In genomic region chr2:7655629-7656028, GRCh38 we compare ENCODE assay signal across 27 cellular contexts.
"Had no signal": no experiment of that assay in that cellular context is flagged by ENCODE, and none has a peak within 500 bp of the region (broad histone marks: within the 10 kb centered on the region; RNA-seq: fewer than 3 reads in every experiment).

No MANE protein-coding gene starts in this region.

- ATAC-seq: activated CD4-positive, alpha-beta T cell treated with anti-CD3 and anti-CD28 coated beads for 36 hours; activated naive CD4-positive, alpha-beta T cell treated with anti-CD3 and anti-CD28 coated beads, Interleukin-2, amount 50 U/mL, for 72 hours; activated T-cell treated with anti-CD3 and anti-CD28 coated beads, Interleukin-2, amount 50 U/mL, for 72 hours; gastroesophageal sphincter; heart right ventricle; T-cell had no signal

- DNase-seq: activated CD4-positive, alpha-beta memory T cell treated with anti-CD3 and anti-CD28 coated beads for 36 hours; activated CD4-positive, alpha-beta T cell treated with anti-CD3 and anti-CD28 coated beads for 36 hours; activated CD4-positive, alpha-beta T cell treated with anti-CD3 and anti-CD28 coated beads, Interleukin-2, amount 10 ng/mL, durations not matched to agents 24 days and 14 days; activated CD4-positive, CD25-positive, alpha-beta regulatory T cell; activated CD4-positive, CD25-positive, alpha-beta regulatory T cell treated with anti-CD3 and anti-CD28 coated beads, Interleukin-2, amount 50 U/mL, for 72 hours; activated CD8-positive, alpha-beta memory T cell treated with anti-CD3 and anti-CD28 coated beads, Interleukin-2, amount 50 U/mL, for 48 hours; activated gamma-delta T cell; activated naive CD4-positive, alpha-beta T cell; activated naive CD4-positive, alpha-beta T cell treated with anti-CD3 and anti-CD28 coated beads, Interleukin-2, amount 10 ng/mL, durations not matched to agents 7 days and 5 days; activated naive CD8-positive, alpha-beta T cell treated with anti-CD3 and anti-CD28 coated beads, Interleukin-2, amount 10 ng/mL, durations not matched to agents 7 days and 5 days; activated T-cell treated with anti-CD3 and anti-CD28 coated beads for 4 hours; activated T-cell treated with anti-CD3 and anti-CD28 coated beads, Interleukin-2, amount 50 U/mL, for 24 hours; activated T-cell treated with anti-CD3 and anti-CD28 coated beads, Interleukin-2, amount 50 U/mL, for 72 hours; dorsolateral prefrontal cortex; effector memory CD4-positive, alpha-beta T cell; endodermal cell; erythroblast; esophagus squamous epithelium; foreskin melanocyte; heart right ventricle; T-cell; T1000 had no signal

- H3K27ac ChIP-seq: ascending aorta, breast epithelium, coronary artery, dorsolateral prefrontal cortex, esophagus squamous epithelium, gastroesophageal sphincter, heart right ventricle had no signal

- H3K4me3 ChIP-seq: ascending aorta, breast epithelium, coronary artery, dorsolateral prefrontal cortex, esophagus squamous epithelium, gastroesophageal sphincter, heart right ventricle had no signal

- H3K27me3 ChIP-seq: ascending aorta, breast epithelium, gastroesophageal sphincter, heart right ventricle had no signal

- H3K4me1 ChIP-seq: ascending aorta, breast epithelium, esophagus squamous epithelium, gastroesophageal sphincter, heart right ventricle had no signal

- H3K36me3 ChIP-seq: ascending aorta, breast epithelium, esophagus squamous epithelium, gastroesophageal sphincter, heart right ventricle had no signal
